15 cellular contexts compared by ENCODE assay signal in the genomic region with DNA sequence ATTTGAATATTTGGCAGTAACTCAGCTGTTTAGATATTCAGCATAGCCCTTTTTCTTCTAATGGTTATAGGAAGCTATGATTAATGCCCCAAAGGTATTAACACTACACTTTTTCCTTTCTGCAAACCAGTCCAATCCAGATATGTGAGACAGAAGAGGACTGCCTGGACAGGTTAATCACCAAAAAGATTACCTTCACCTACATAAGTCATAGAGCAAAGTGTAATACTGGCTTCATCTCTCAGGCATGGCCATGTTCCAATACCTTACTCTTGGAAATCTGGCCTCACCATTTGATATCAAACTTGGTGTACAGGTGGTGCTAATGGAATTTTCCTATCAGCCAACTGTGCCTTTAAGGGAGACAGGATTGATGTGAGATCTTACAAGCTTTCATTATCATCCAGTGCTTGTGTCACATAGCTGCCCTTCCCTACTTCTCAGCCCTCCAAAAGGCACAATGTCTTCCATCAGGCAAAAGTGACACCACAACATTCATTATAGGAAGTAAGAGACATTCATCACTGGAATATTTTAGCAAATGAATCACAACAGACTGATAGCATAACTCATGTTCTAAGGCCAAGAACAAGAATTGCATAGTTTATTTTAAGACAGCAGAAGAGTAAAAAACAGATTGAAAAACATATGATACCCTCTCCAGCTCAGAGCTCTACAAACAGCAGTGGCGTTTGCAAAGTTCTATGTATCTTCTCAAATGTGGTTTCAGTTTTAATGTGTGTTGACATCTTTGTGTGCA.
DNase-seq lines count a peak whose midpoint lies in the region; ATAC-seq and TF ChIP-seq lines count a peak whose summit lies in the region.
"Had no signal": no experiment of that assay in that cellular context is flagged by ENCODE, and none has a peak within 500 bp of the region (broad histone marks: within the 10 kb centered on the region; RNA-seq: fewer than 3 reads in every experiment).

No MANE protein-coding gene starts in this region.

- peaks cover 9% of the 10 kb centered on the region for H3K27me3 Mint-ChIP-seq in T-helper 17 cell

- no peaks in the 10 kb centered on the region for H3K27me3 ChIP-seq in heart left ventricle
- no peaks in the 10 kb centered on the region for H3K27me3 ChIP-seq in left ventricle myocardium inferior (ENCODE audit: low read depth)
- no peaks in the 10 kb centered on the region for H3K27me3 ChIP-seq in adipocyte (replicated peaks; ENCODE audit: control insufficient read depth, insufficient read depth, low read length)
- H3K27me3 ChIP-seq: brain microvascular endothelial cell, ovary had no signal

- no peak overlapping the region for H3K9ac ChIP-seq in adipocyte (ENCODE audit: low read length)

- H3K27ac Mint-ChIP-seq in T-helper 17 cell = no peak overlapping the region
- H3K27ac Mint-ChIP-seq: GM23338 had no signal

- no peaks in the 10 kb centered on the region for H3K36me3 Mint-ChIP-seq in T-helper 17 cell (ENCODE audit: low read depth)

- intact Hi-C loops in heart left ventricle (cut with DNase I) (loop anchor here in 3 of 10 donors (2.0 to 10.0 kb wide), 2 partner anchors 37 to 79 kb away; no protein-coding TSS in a partner anchor), left ventricle myocardium inferior (cut with micrococcal nuclease) (loop anchor here (10.0 kb wide), 1 partner anchor 79 kb away; no protein-coding TSS in a partner anchor)

- ATAC-seq in heart left ventricle = peak; percentile 23 to 72 (median 34)
- ATAC-seq in GM19452 (IDR thresholded peaks at IDR 0.05; ENCODE audit: unreplicated experiment) = no peak
- ATAC-seq in T-helper 17 cell = no peak
- ATAC-seq: GM23338 had no signal

- no peaks in the 10 kb centered on the region for H3K36me3 ChIP-seq in heart left ventricle
- H3K36me3 ChIP-seq in left ventricle myocardium inferior = no peaks in the 10 kb centered on the region
- no peaks in the 10 kb centered on the region for H3K36me3 ChIP-seq in adipocyte (ENCODE audit: control insufficient read depth, insufficient read depth, low read length, severe bottlenecking)
- H3K36me3 ChIP-seq: brain microvascular endothelial cell, ovary had no signal

- H3K4me1 Mint-ChIP-seq in T-helper 17 cell = no peaks in the 10 kb centered on the region

- H3K27ac ChIP-seq in heart left ventricle (peak overlapping the region in 1 of 12 donors; percentile 15), left ventricle myocardium inferior (replicated peaks) (no peak overlapping the region)
- H3K27ac ChIP-seq: brain microvascular endothelial cell, ovary had no signal

- H3K4me1 ChIP-seq in heart left ventricle (peaks cover 0 to 19% (median 0%) of the 10 kb centered on the region in 12 donors), left ventricle myocardium inferior (peaks cover 8% of the 10 kb centered on the region), adipocyte (ENCODE audit: control insufficient read depth, insufficient read depth, low read length) (peaks cover 17% of the 10 kb centered on the region)

- H3K4me3 ChIP-seq in heart left ventricle (peak overlapping the region in 1 of 12 donors; percentile 14), left ventricle myocardium inferior (no peak overlapping the region), adipocyte (ENCODE audit: low read length) (peak overlapping the region; percentile 58), fibroblast of the aortic adventitia (ENCODE audit: low read depth, low read length) (no peak overlapping the region)
- H3K4me3 ChIP-seq: GM23338, ovary had no signal

- TF ChIP-seq CTCF in heart left ventricle (IDR thresholded peaks at IDR 0.05) (no peak), left ventricle myocardium inferior (IDR thresholded peaks at IDR 0.05; ENCODE audit: borderline replicate concordance) (no peak), fibroblast of the aortic adventitia (IDR thresholded peaks at IDR 0.05; ENCODE audit: insufficient read depth, low read length) (no peak)

- DNase-seq in heart left ventricle (no peak), left ventricle myocardium inferior (no peak), adipocyte (ENCODE audit: low read depth) (peak; percentile 68), fibroblast of the aortic adventitia (ENCODE audit: low read depth) (peak; percentile 5), HPDE6-E6E7 (ENCODE audit: extremely low spot score) (no peak), T-helper 17 cell (no peak), globus pallidus (ENCODE audit: low spot score) (no peak)
- DNase-seq: activated CD4-positive, alpha-beta T cell treated with anti-CD3 and anti-CD28 coated beads, Interleukin-2, amount 50 U/mL, for 4 hours; activated effector memory CD4-positive, alpha-beta T cell treated with Interleukin-2 at 50 U/mL for 16 hours; brain microvascular endothelial cell; NCI-H2081 treated with DMSO at 0.1 percent for 48 hours; ovary; stimulated activated CD4-positive, alpha-beta T cell treated with anti-CD3 and anti-CD28 coated beads, Interleukin-15, amount 100 ng/mL, for 24 hours had no signal

- no peak overlapping the region for H3K4me3 Mint-ChIP-seq in T-helper 17 cell
- H3K4me3 Mint-ChIP-seq: GM23338 had no signal

- no peaks in the 10 kb centered on the region for H3K9me3 ChIP-seq in heart left ventricle
- H3K9me3 ChIP-seq in left ventricle myocardium inferior (replicated peaks) = no peaks in the 10 kb centered on the region
- no peaks in the 10 kb centered on the region for H3K9me3 ChIP-seq in adipocyte (ENCODE audit: control insufficient read depth, low read length)
- H3K9me3 ChIP-seq in T-helper 17 cell (ENCODE audit: control insufficient read depth, low read length, poor library complexity, severe bottlenecking) = no peaks in the 10 kb centered on the region
- H3K9me3 ChIP-seq: ovary had no signal

- no peak for TF ChIP-seq POLR2A in heart left ventricle (IDR thresholded peaks at IDR 0.05)

- WGBS in heart left ventricle, 4 donors = 59 to 67% (median 64%) methylated on average over 1 of the region's 1 CpG

Comparison
In these comparisons a context has a peak if more than half of its experiments do, and no peak if none do; other contexts are left out.
1. ATAC-seq: peak in heart left ventricle (4 of 4); none in GM19452 (single experiment) and T-helper 17 cell (single experiment).
2. DNase-seq: peak in adipocyte (single experiment) and fibroblast of the aortic adventitia (single experiment); none in heart left ventricle (0 of 5), left ventricle myocardium inferior (single experiment), HPDE6-E6E7 (single experiment), T-helper 17 cell (0 of 3) and globus pallidus (single experiment).